In the genomic region with DNA sequence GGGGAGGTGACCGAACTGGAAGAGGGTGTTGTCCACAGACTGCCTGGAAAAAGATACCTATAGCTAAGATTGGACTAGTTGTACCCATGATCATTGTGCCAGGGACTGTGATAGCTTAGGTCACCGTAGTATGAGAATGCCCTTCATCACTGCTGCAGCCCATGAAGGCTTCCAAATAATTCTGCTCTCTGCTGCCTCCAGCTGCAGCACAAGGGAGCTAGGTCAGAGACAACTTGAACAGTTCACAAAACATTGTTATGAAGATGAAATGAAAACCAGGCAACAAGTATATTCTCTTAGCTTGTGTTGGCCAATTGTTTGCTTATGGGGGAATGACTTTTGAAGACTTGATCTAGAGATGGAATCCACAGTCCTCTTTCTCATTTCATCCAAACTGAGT, we compare ENCODE assay signal across 10 cellular contexts.
DNase-seq lines count a peak whose midpoint lies in the region; ATAC-seq and TF ChIP-seq lines count a peak whose summit lies in the region.
"Had no signal": no experiment of that assay in that cellular context is flagged by ENCODE, and none has a peak within 500 bp of the region (broad histone marks: within the 10 kb centered on the region; RNA-seq: fewer than 3 reads in every experiment).

No MANE protein-coding gene starts in this region.

- ATAC-seq in HG03095 (IDR thresholded peaks at IDR 0.05; ENCODE audit: unreplicated experiment), result no peak
- ATAC-seq: left lung had no signal

- peaks cover 11% of the 10 kb centered on the region; the same call in 1 of the 2 replicates for H3K9me3 ChIP-seq in AG04450 (ENCODE audit: control insufficient read depth, insufficient read depth, low read length)
- H3K9me3 ChIP-seq: left lung had no signal

- POLR2A ChIA-PET in AG04450 (lab: Yijun Ruan, JAX), result no interaction called here

- no peak overlapping the region for H3K27ac ChIP-seq in AG04450 (ENCODE audit: low read depth, low read length)
- H3K27ac ChIP-seq: left lung had no signal

- H3K4me3 ChIP-seq in AG04450 (ENCODE audit: low read depth, low read length) (no peak overlapping the region), GM12864 (ENCODE audit: low read depth, low read length) (no peak overlapping the region), epithelial cell of proximal tubule (ENCODE audit: low read depth, low read length) (no peak overlapping the region)
- H3K4me3 ChIP-seq: left lung had no signal

- TF ChIP-seq CTCF in AG04450 (IDR thresholded peaks at IDR 0.05; ENCODE audit: low read depth, low read length) (peak; percentile 29; the same call in 1 of the 2 replicates), GM12864 (IDR thresholded peaks at IDR 0.05; ENCODE audit: low read depth, low read length, missing control alignments) (peak; percentile 40), epithelial cell of proximal tubule (conservative IDR thresholded peaks at IDR 0.05; ENCODE audit: low read depth, low read length) (peak; percentile 49)

- H3K27me3 ChIP-seq in AG04450 (ENCODE audit: control insufficient read depth, insufficient read depth, low read length), result no peaks in the 10 kb centered on the region
- H3K27me3 ChIP-seq: left lung had no signal

- CTCF ChIA-PET in AG04450 (lab: Charles Lee), result interaction anchor here (1.1 to 1.8 kb wide), 7 partner anchors 9 to 77 kb away, joined by 3 to 24 read pairs (median 3); no protein-coding TSS in a partner anchor

- no peak for DNase-seq in AG04450 (ENCODE audit: low read depth, low spot score)
- DNase-seq in GM12864 (ENCODE audit: low read depth), result no peak
- DNase-seq in MV-4-11 (lab: John Stamatoyannopoulos, UW), result peak; percentile 1
- DNase-seq in epithelial cell of proximal tubule (ENCODE audit: low read depth), result no peak
- no peak for DNase-seq in COLO829 (ENCODE audit: low spot score)
- no peak for DNase-seq in NCI-H1436 treated with DMSO at 0.1 percent for 48 hours (lab: John Stamatoyannopoulos, UW)
- no peak for DNase-seq in UCSD-AML1 (lab: John Stamatoyannopoulos, UW; ENCODE audit: unreplicated experiment)
- DNase-seq: aorta, left lung had no signal
